In genomic region chr4:28690890-28691289, GRCh38 we compare ENCODE assay signal across 8 cellular contexts.
"Had no signal": no experiment of that assay in that cellular context is flagged by ENCODE, and none has a peak within 500 bp of the region (broad histone marks: within the 10 kb centered on the region; RNA-seq: fewer than 3 reads in every experiment).

No MANE protein-coding gene starts in this region.

- FAIRE-seq: G401.6, GM12878, GM12891, GM12892, GM18507, GM19239 had no signal

- ATAC-seq: GM12878 had no signal

- DNase-seq: GDM1, GF-D8 had no signal

- H3K4me3 ChIP-seq: GM12878 had no signal
